8 cellular contexts compared by ENCODE assay signal in genomic region chr6:16700202-16700997, GRCh38.
DNase-seq lines count a peak whose midpoint lies in the region; ATAC-seq and TF ChIP-seq lines count a peak whose summit lies in the region.

No MANE protein-coding gene starts in this region.

- peak; percentile 80 for DNase-seq in activated effector memory CD4-positive, alpha-beta T cell treated with anti-CD3 and anti-CD28 coated beads, Interleukin-2, amount 50 U/mL, for 16 hours
- DNase-seq in islet precursor cell (peak; percentile 58), HUDEP-2 (lab: John Stamatoyannopoulos, UW; ENCODE audit: unreplicated experiment in 76 of 76) (no peak), iPS-NIHi11 (ENCODE audit: low spot score) (no peak), HEK293T (ENCODE audit: extremely low spot score) (no peak)
- peak; percentile 60 for DNase-seq in stimulated activated naive CD8-positive, alpha-beta T cell treated with anti-CD3 and anti-CD28 coated beads, Interleukin-15, Interleukin-2, amounts not matched to agents 100 U/mL and 50 U/mL, for 24 hours

- POLR2A ChIA-PET in HEK293T (lab: Yijun Ruan, JAX) = interaction anchor here (0.7 to 1.3 kb wide), 3 partner anchors 12 to 312 kb away, joined by 3 read pairs; no protein-coding TSS in a partner anchor

- ATAC-seq in HG03175 (IDR thresholded peaks at IDR 0.05; ENCODE audit: unreplicated experiment) (peak; percentile 50), GM18502 (IDR thresholded peaks at IDR 0.05; ENCODE audit: poor library complexity, unreplicated experiment) (no peak)
- peak; percentile 28 for ATAC-seq in stimulated activated naive CD8-positive, alpha-beta T cell treated with anti-CD3 and anti-CD28 coated beads, Interleukin-15, Interleukin-2, amounts not matched to agents 100 U/mL and 50 U/mL, for 24 hours

- CTCF ChIA-PET in HEK293T (lab: Yijun Ruan, JAX) = no interaction called here

TF ChIP-seq in HEK293T, 16 proteins besides CTCF, POLR2A, EP300 and RAD21:
- no peak for TF ChIP-seq HDGF (IDR thresholded peaks at IDR 0.05; ENCODE audit: borderline replicate concordance)
- no peak for TF ChIP-seq LEF1 (IDR thresholded peaks at IDR 0.05; ENCODE audit: borderline replicate concordance)
- TF ChIP-seq PKNOX1 (IDR thresholded peaks at IDR 0.05) = no peak
- no peak for TF ChIP-seq FOXA1 (IDR thresholded peaks at IDR 0.05)
- no peak for TF ChIP-seq ARNT (IDR thresholded peaks at IDR 0.05)
- TF ChIP-seq ELF4 (IDR thresholded peaks at IDR 0.05) = no peak
- TF ChIP-seq FOXM1 (IDR thresholded peaks at IDR 0.05; ENCODE audit: borderline replicate concordance) = no peak
- no peak for TF ChIP-seq TARDBP (IDR thresholded peaks at IDR 0.05)
- no peak for TF ChIP-seq CTBP1 (IDR thresholded peaks at IDR 0.05; ENCODE audit: borderline replicate concordance)
- no peak for TF ChIP-seq NFRKB (IDR thresholded peaks at IDR 0.05)
- TF ChIP-seq ZNF384 (IDR thresholded peaks at IDR 0.05) = no peak
- no peak for TF ChIP-seq SP1 (IDR thresholded peaks at IDR 0.05)
- no peak for TF ChIP-seq FOXK2 (IDR thresholded peaks at IDR 0.05)
- no peak for TF ChIP-seq SUZ12 (IDR thresholded peaks at IDR 0.05)
- TF ChIP-seq BHLHE40 (IDR thresholded peaks at IDR 0.05; ENCODE audit: borderline replicate concordance) = no peak
- TF ChIP-seq L3MBTL2 (conservative IDR thresholded peaks at IDR 0.05) = no peak

Comparison
In these comparisons a context has a peak if more than half of its experiments do, and no peak if none do; other contexts are left out.
1. DNase-seq: peak in activated effector memory CD4-positive, alpha-beta T cell treated with anti-CD3 and anti-CD28 coated beads, Interleukin-2, amount 50 U/mL, for 16 hours (single experiment), islet precursor cell (single experiment) and stimulated activated naive CD8-positive, alpha-beta T cell treated with anti-CD3 and anti-CD28 coated beads, Interleukin-15, Interleukin-2, amounts not matched to agents 100 U/mL and 50 U/mL, for 24 hours (single experiment); none in HUDEP-2 (0 of 76), iPS-NIHi11 (single experiment) and HEK293T (single experiment).